28 cellular contexts compared by ENCODE assay signal in the genomic region with DNA sequence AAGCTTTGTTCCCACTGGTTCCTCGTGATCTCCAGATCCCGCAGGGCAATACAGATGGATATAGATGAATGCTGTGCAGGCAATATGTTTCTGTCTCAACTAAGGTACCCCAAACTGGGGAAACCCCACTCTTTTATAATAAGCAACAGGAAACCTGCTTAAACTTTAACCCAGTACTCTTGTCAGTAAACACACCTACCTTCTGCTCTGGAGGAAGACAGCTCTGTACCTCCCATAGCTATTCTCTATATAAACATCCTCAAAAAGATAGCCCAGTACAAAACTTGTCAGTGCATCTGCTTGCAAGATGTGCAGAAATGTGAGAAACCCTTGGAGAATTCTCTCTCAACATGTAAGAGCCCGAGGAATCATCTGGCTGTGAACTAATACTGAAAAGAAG.
"Had no signal": no experiment of that assay in that cellular context is flagged by ENCODE, and none has a peak within 500 bp of the region (broad histone marks: within the 10 kb centered on the region; RNA-seq: fewer than 3 reads in every experiment).

No MANE protein-coding gene starts in this region.

- H3K27me3 ChIP-seq: body of pancreas, esophagus squamous epithelium, neutrophil, ovary, testis, transverse colon had no signal

- H3K4me3 Mint-ChIP-seq: activated B cell treated with CpG ODN at 0.5 μM for 24 hours; activated CD8-positive, alpha-beta T cell treated with anti-CD3 and anti-CD28 coated beads for 36 hours; activated naive CD8-positive, alpha-beta T cell; activated T-cell treated with anti-CD3 and anti-CD28 coated beads, Interleukin-2, amount 50 U/mL, for 4 hours; natural killer cell; T-helper 2 cell treated with Interferon-gamma antibody and Interleukin-4, amounts not matched to agents 5 μg/mL and 100 μg/mL, for 36 hours had no signal

- H3K36me3 Mint-ChIP-seq: activated naive CD8-positive, alpha-beta T cell; natural killer cell had no signal

- H3K9me3 ChIP-seq: body of pancreas, esophagus squamous epithelium, left ventricle myocardium inferior, neutrophil, ovary, testis, transverse colon had no signal

- ATAC-seq: activated CD8-positive, alpha-beta T cell treated with anti-CD3 and anti-CD28 coated beads for 36 hours; activated T-cell treated with anti-CD3 and anti-CD28 coated beads, Interleukin-2, amount 50 U/mL, for 4 hours; body of pancreas; natural killer cell; sciatic nerve; stimulated activated naive CD8-positive, alpha-beta T cell treated with anti-CD3 and anti-CD28 coated beads, Interleukin-15, Interleukin-2, amounts not matched to agents 100 U/mL and 50 U/mL, for 24 hours had no signal

- H3K27ac Mint-ChIP-seq: activated B cell treated with CpG ODN at 0.5 μM for 24 hours; activated CD8-positive, alpha-beta T cell treated with anti-CD3 and anti-CD28 coated beads for 36 hours; activated naive CD8-positive, alpha-beta T cell; activated T-helper 2 cell treated with anti-CD3 and anti-CD28 coated beads, Interferon-gamma antibody, Interleukin-2, Interleukin-4, amounts not matched to agents 10 μg/mL and 5 μg/mL and 100 μg/mL, durations not matched to agents 14 hours and 24 hours and 36 hours; natural killer cell; progenitor cell of endocrine pancreas; T-helper 2 cell treated with Interferon-gamma antibody and Interleukin-4, amounts not matched to agents 5 μg/mL and 100 μg/mL, for 36 hours had no signal

- DNase-seq: activated B cell treated with CpG ODN at 0.5 μM for 24 hours; activated CD4-positive, alpha-beta T cell treated with anti-CD3 and anti-CD28 coated beads, Interleukin-2, amount 50 U/mL, for 1 hour; activated CD8-positive, alpha-beta T cell treated with anti-CD3 and anti-CD28 coated beads for 36 hours; activated T-cell treated with anti-CD3 and anti-CD28 coated beads, Interleukin-2, amount 50 U/mL, for 4 hours; aorta; body of pancreas; dermis blood vessel endothelial cell; effector CD4-positive, alpha-beta T cell; esophagus squamous epithelium; foreskin melanocyte; islet precursor cell; left ventricle myocardium inferior; mesendoderm; natural killer cell; ovary; stimulated activated CD4-positive, alpha-beta T cell treated with anti-CD3 and anti-CD28 coated beads, Interleukin-12 subunit alpha, Interleukin-12 subunit beta, amount 100 ng/mL, for 4 hours; stimulated activated CD4-positive, alpha-beta T cell treated with anti-CD3 and anti-CD28 coated beads, Interleukin-4, amount 100 ng/mL, for 1 hour; stimulated activated naive CD8-positive, alpha-beta T cell treated with anti-CD3 and anti-CD28 coated beads, Interleukin-15, Interleukin-2, amounts not matched to agents 100 U/mL and 50 U/mL, for 24 hours; testis; transverse colon had no signal

- H3K9me3 Mint-ChIP-seq: activated CD8-positive, alpha-beta T cell treated with anti-CD3 and anti-CD28 coated beads for 36 hours; activated T-cell treated with anti-CD3 and anti-CD28 coated beads, Interleukin-2, amount 50 U/mL, for 4 hours had no signal

- H3K4me3 ChIP-seq: body of pancreas, esophagus squamous epithelium, left ventricle myocardium inferior, lung, ovary, skin epidermis, testis, transverse colon had no signal

- H3K4me1 ChIP-seq: body of pancreas, esophagus squamous epithelium, left ventricle myocardium inferior, testis, transverse colon had no signal

- H3K27me3 Mint-ChIP-seq: activated B cell treated with CpG ODN at 0.5 μM for 24 hours; activated CD8-positive, alpha-beta T cell treated with anti-CD3 and anti-CD28 coated beads for 36 hours; activated naive CD8-positive, alpha-beta T cell; progenitor cell of endocrine pancreas had no signal

- H3K36me3 ChIP-seq: esophagus squamous epithelium, left ventricle myocardium inferior, neutrophil, ovary, transverse colon had no signal

- H3K4me1 Mint-ChIP-seq: activated B cell treated with CpG ODN at 0.5 μM for 24 hours, natural killer cell had no signal
